ENCODE assay signal across 8 cellular contexts in genomic region chr13:51125495-51126226, GRCh38. TPM values are rescaled to one million over a fixed set of nuclear protein-coding genes. Genes with fewer than 3 reads are reported as not detected.
DNase-seq lines count a peak whose midpoint lies in the region; ATAC-seq, FAIRE-seq and TF ChIP-seq lines count a peak whose summit lies in the region.

No MANE protein-coding gene starts in this region.

- TF ChIP-seq CTCF in esophagus squamous epithelium (IDR thresholded peaks at IDR 0.05) (peak; percentile 16 to 75 (median 66)), nephron (IDR thresholded peaks at IDR 0.05; ENCODE audit: unreplicated experiment in 3 of 3) (peak; percentile 64 to 75 (median 64))

- no peak overlapping the region for H3K27ac ChIP-seq in CD4-positive, alpha-beta memory T cell (ENCODE audit: low read depth, low read length)
- no peak overlapping the region for H3K27ac ChIP-seq in esophagus squamous epithelium

- CTCF ChIA-PET in CD4-positive, alpha-beta memory T cell (lab: Charles Lee; ENCODE audit: partially characterized antibody), result interaction anchor here (1.0 to 6.4 kb wide), 13 partner anchors 11 to 1065 kb away, joined by 3 to 59 read pairs (median 4); partner anchors contain the start of gene C13orf42

- H3K4me3 ChIP-seq in CD4-positive, alpha-beta memory T cell (ENCODE audit: low read length in 2 of 2), result no peak overlapping the region
- H3K4me3 ChIP-seq in esophagus squamous epithelium, result no peak overlapping the region

- no peaks in the 10 kb centered on the region for H3K9me3 ChIP-seq in CD4-positive, alpha-beta memory T cell (ENCODE audit: control insufficient read depth in 1 of 2, low read length in 2 of 2)
- no peaks in the 10 kb centered on the region for H3K9me3 ChIP-seq in esophagus squamous epithelium

- peaks cover 0 to 10% (median 5%) of the 10 kb centered on the region in 8 donors for H3K9me3 Mint-ChIP-seq in CD4-positive, alpha-beta memory T cell
- peaks cover 15% of the 10 kb centered on the region for H3K9me3 Mint-ChIP-seq in nephron

- no peaks in the 10 kb centered on the region for H3K36me3 Mint-ChIP-seq in CD4-positive, alpha-beta memory T cell
- H3K36me3 Mint-ChIP-seq in nephron (ENCODE audit: low read depth), result no peaks in the 10 kb centered on the region

- no peaks in the 10 kb centered on the region for H3K36me3 ChIP-seq in CD4-positive, alpha-beta memory T cell (ENCODE audit: insufficient read depth, low read length)
- no peaks in the 10 kb centered on the region for H3K36me3 ChIP-seq in esophagus squamous epithelium

- no peak overlapping the region for H3K4me3 Mint-ChIP-seq in CD4-positive, alpha-beta memory T cell
- no peak overlapping the region for H3K4me3 Mint-ChIP-seq in nephron

- H3K4me1 ChIP-seq in CD4-positive, alpha-beta memory T cell (ENCODE audit: insufficient read depth, low read length), result peaks cover 10% of the 10 kb centered on the region
- H3K4me1 ChIP-seq in esophagus squamous epithelium, result no peaks in the 10 kb centered on the region

- peak overlapping the region in 1 of 7 donors; percentile 4 for H3K27ac Mint-ChIP-seq in CD4-positive, alpha-beta memory T cell
- H3K27ac Mint-ChIP-seq in nephron, result no peak overlapping the region

- POLR2A ChIA-PET in CD4-positive, alpha-beta memory T cell (lab: Charles Lee; ENCODE audit: partially characterized antibody), result no interaction called here

- peaks cover 6 to 14% of the 10 kb centered on the region in 2 donors for H3K27me3 Mint-ChIP-seq in CD4-positive, alpha-beta memory T cell
- peaks cover 5% of the 10 kb centered on the region for H3K27me3 Mint-ChIP-seq in nephron (ENCODE audit: low read depth)

- no peak for TF ChIP-seq POLR2A in esophagus squamous epithelium (IDR thresholded peaks at IDR 0.05)

- WGBS in esophagus squamous epithelium, 2 donors, result 21 to 31% methylated on average over 5 to 7 of the region's 7 CpGs

- DNase-seq in CD4-positive, alpha-beta memory T cell, result peak in 4 of 5 donors; percentile 23 to 40 (median 26)
- DNase-seq in NCI-H2227 (lab: John Stamatoyannopoulos, UW; ENCODE audit: unreplicated experiment), result peak; percentile 75
- peak; percentile 35 for DNase-seq in activated CD4-positive, CD25-positive, alpha-beta regulatory T cell treated with anti-CD3 and anti-CD28 coated beads, Interleukin-2, amount 50 U/mL, for 72 hours
- DNase-seq in esophagus squamous epithelium (lab: John Stamatoyannopoulos, UW), result no peak
- peak; percentile 59 for DNase-seq in urothelium cell line (ENCODE audit: low spot score)

- ATAC-seq in GM19023 (IDR thresholded peaks at IDR 0.05; ENCODE audit: unreplicated experiment), result peak; percentile 70
- ATAC-seq in HG03196 (IDR thresholded peaks at IDR 0.05; ENCODE audit: unreplicated experiment), result peak; percentile 61

- H3K27me3 ChIP-seq in CD4-positive, alpha-beta memory T cell (ENCODE audit: insufficient read depth, low read length), result no peaks in the 10 kb centered on the region
- H3K27me3 ChIP-seq in esophagus squamous epithelium, result peaks cover 0 to 22% (median 0%) of the 10 kb centered on the region in 4 donors

- intact Hi-C loops in CD4-positive, alpha-beta memory T cell (cut with micrococcal nuclease), result loop anchor here (1.0 kb wide), 1 partner anchor 161 kb away; no protein-coding TSS in a partner anchor
- intact Hi-C loops in esophagus squamous epithelium (cut with DNase I), result loop anchor here (5.0 kb wide), 1 partner anchor 162 kb away; no protein-coding TSS in a partner anchor

- peaks cover 8 to 13% (median 12%) of the 10 kb centered on the region in 4 donors for H3K4me1 Mint-ChIP-seq in CD4-positive, alpha-beta memory T cell
- H3K4me1 Mint-ChIP-seq in nephron, result peaks cover 30% of the 10 kb centered on the region

- FAIRE-seq in urothelium cell line (lab: Jason Lieb, UNC), result peak; percentile 87

RNA-seq across cellular contexts. Expression of gene C13orf42, which starts 14.6 kb away (rescaled TPM):
- total RNA-seq in CD4-positive, alpha-beta memory T cell, result not detected
- not detected for polyA plus RNA-seq in CD4-positive, alpha-beta memory T cell
- not detected for total RNA-seq in esophagus squamous epithelium
